8 cellular contexts compared by ENCODE assay signal in genomic region chr10:124389613-124390361, GRCh38. TPM values are rescaled to one million over a fixed set of nuclear protein-coding genes. Genes with fewer than 3 reads are reported as not detected.
A peak's percentile ranks its signal among the peaks of the same experiment; 100 is the strongest.
DNase-seq lines count a peak whose midpoint lies in the region; ATAC-seq and TF ChIP-seq lines count a peak whose summit lies in the region.

No MANE protein-coding gene starts in this region.

- H3K4me1 ChIP-seq in SK-N-SH (ENCODE audit: control insufficient read depth in 1 of 2, insufficient read depth in 2 of 2, low read depth in 1 of 2, low read length in 1 of 2): peaks cover 0 to 6% of the 10 kb centered on the region in 2 experiments; a peak in 1 of 4 replicates
- peaks cover 8% of the 10 kb centered on the region for H3K4me1 ChIP-seq in Panc1 (ENCODE audit: control insufficient read depth, insufficient read depth, low read length)
- peaks cover 8% of the 10 kb centered on the region for H3K4me1 ChIP-seq in smooth muscle cell (ENCODE audit: low read depth)

- ATAC-seq in SK-N-SH treated with all-trans-retinoic acid at 6 μM for 48 hours (no peak), Panc1 (no peak), GM19397 (IDR thresholded peaks at IDR 0.05; ENCODE audit: unreplicated experiment) (no peak), HG03159 (IDR thresholded peaks at IDR 0.05; ENCODE audit: unreplicated experiment) (no peak)

- H3K27ac ChIP-seq in SK-N-SH (ENCODE audit: low read depth in 2 of 2, low read length in 1 of 2) (no peak overlapping the region), Panc1 (ENCODE audit: low read length) (peak overlapping the region; percentile 60; the same call in 1 of the 2 replicates), smooth muscle cell (ENCODE audit: low read depth) (no peak overlapping the region)

- H3K36me3 ChIP-seq in SK-N-SH (replicated peaks in 1 of 2; ENCODE audit: control insufficient read depth in 1 of 2, insufficient read depth in 2 of 2, low read length in 1 of 2): no peaks in the 10 kb centered on the region
- no peaks in the 10 kb centered on the region for H3K36me3 ChIP-seq in Panc1 (ENCODE audit: control insufficient read depth, insufficient read depth, low read length)
- H3K36me3 ChIP-seq in smooth muscle cell (ENCODE audit: low read depth): no peaks in the 10 kb centered on the region

- TF ChIP-seq EP300 in SK-N-SH (IDR thresholded peaks at IDR 0.05; ENCODE audit: borderline replicate concordance in 1 of 2, low read depth in 1 of 2, low read length in 1 of 2): no peak

- H3K4me2 ChIP-seq in SK-N-SH (peak overlapping the region; percentile 76), smooth muscle cell (peak overlapping the region; percentile 91)

- H3K9ac ChIP-seq in SK-N-SH: peak overlapping the region; percentile 41; the same call in 1 of the 2 replicates
- no peak overlapping the region for H3K9ac ChIP-seq in smooth muscle cell (ENCODE audit: low read depth)

- no peaks in the 10 kb centered on the region for H3K27me3 ChIP-seq in SK-N-SH (ENCODE audit: insufficient read depth)
- H3K27me3 ChIP-seq in Panc1 (ENCODE audit: control insufficient read depth, insufficient read depth, low read length): no peaks in the 10 kb centered on the region
- no peaks in the 10 kb centered on the region for H3K27me3 ChIP-seq in smooth muscle cell (ENCODE audit: low read depth)

- BruUV-seq in Panc1 (replicated peaks; lab: Mats Ljungman, UMichigan): no TSS peak

- in situ Hi-C loops in Panc1 (cut with HindIII; ENCODE audit: low pct_unique_long_range_greater_than_20kb, low sequenced_read_pairs): no loop called here

- TF ChIP-seq CTCF in SK-N-SH (IDR thresholded peaks at IDR 0.05) (no peak), Panc1 (IDR thresholded peaks at IDR 0.05) (no peak; the same call in 1 of the 2 replicates), smooth muscle cell (IDR thresholded peaks at IDR 0.05; ENCODE audit: borderline replicate concordance, insufficient read depth, poor library complexity, severe bottlenecking) (no peak)

- intact Hi-C loops in Panc1 (cut with micrococcal nuclease; ENCODE audit: unreplicated experiment): loop anchor here (1.0 to 5.0 kb wide), 2 partner anchors 297 to 395 kb away; partner anchors contain the start of gene CHST15

- POLR2A ChIA-PET in SK-N-SH (lab: Yijun Ruan, JAX): no interaction called here
- POLR2A ChIA-PET in Panc1 (lab: Charles Lee): no interaction called here

- no peaks in the 10 kb centered on the region for H3K36me3 Mint-ChIP-seq in immature natural killer cell

- peak overlapping the region; percentile 95 for H2AFZ ChIP-seq in SK-N-SH (ENCODE audit: low read depth)
- peak overlapping the region; percentile 64 for H2AFZ ChIP-seq in smooth muscle cell (ENCODE audit: low read depth)

- DNase-seq in SK-N-SH (peak; percentile 32), Panc1 (ENCODE audit: low read depth, low spot score) (no peak), immature natural killer cell (no peak), smooth muscle cell (lab: John Stamatoyannopoulos, UW; ENCODE audit: unreplicated experiment) (no peak), retina (no peak)

- H3K4me3 ChIP-seq in SK-N-SH (ENCODE audit: low read depth in 2 of 2, low read length in 1 of 2): peak overlapping the region; percentile 32 to 65; a peak in 3 of 4 replicates
- H3K4me3 ChIP-seq in Panc1 (ENCODE audit: low read depth in 2 of 2, low read length in 2 of 2): peak overlapping the region; percentile 25 to 55
- peak overlapping the region; percentile 23 for H3K4me3 ChIP-seq in smooth muscle cell

- H3F3A ChIP-seq in SK-N-SH (replicated peaks; ENCODE audit: insufficient read depth) (no peaks in the 10 kb centered on the region), smooth muscle cell (ENCODE audit: low read depth) (no peaks in the 10 kb centered on the region)

- H3K9me2 ChIP-seq in SK-N-SH: no peaks in the 10 kb centered on the region

- H3K4me1 Mint-ChIP-seq in immature natural killer cell: peaks cover 0 to 4% of the 10 kb centered on the region in 2 donors

- H3K79me2 ChIP-seq in SK-N-SH (ENCODE audit: insufficient read depth) (no peaks in the 10 kb centered on the region), smooth muscle cell (ENCODE audit: low read depth) (no peaks in the 10 kb centered on the region)

- no peak for TF ChIP-seq RAD21 in SK-N-SH (IDR thresholded peaks at IDR 0.05; ENCODE audit: low read length)

- CTCF ChIA-PET in SK-N-SH (lab: Yijun Ruan, JAX): interaction anchor here (0.6 to 20.8 kb wide), 67 partner anchors 9 to 423 kb away, joined by 3 to 520 read pairs (median 6); partner anchors contain the start of genes FAM53B and OAT
- CTCF ChIA-PET in Panc1 (lab: Charles Lee): interaction anchor here (0.7 to 1.9 kb wide), 7 partner anchors 99 to 453 kb away, joined by 3 to 52 read pairs (median 4); no protein-coding TSS in a partner anchor

- H3K9me3 ChIP-seq in SK-N-SH (no peaks in the 10 kb centered on the region), Panc1 (ENCODE audit: control insufficient read depth, insufficient read depth, low read depth, low read length) (no peaks in the 10 kb centered on the region), smooth muscle cell (replicated peaks; ENCODE audit: low read depth) (no peaks in the 10 kb centered on the region)

- WGBS in SK-N-SH (ENCODE audit: low lambda C conversion rate): 66% methylated on average over 22 of the region's 26 CpGs
- WGBS in smooth muscle cell (ENCODE audit: low lambda C conversion rate): 88% methylated on average over 26 of the region's 26 CpGs

- H4K20me1 ChIP-seq in SK-N-SH (ENCODE audit: insufficient read depth): no peaks in the 10 kb centered on the region
- no peaks in the 10 kb centered on the region for H4K20me1 ChIP-seq in smooth muscle cell (ENCODE audit: low read depth)

- no peaks in the 10 kb centered on the region for H3K9me3 Mint-ChIP-seq in immature natural killer cell

- H3K27me3 Mint-ChIP-seq in immature natural killer cell (ENCODE audit: low read depth in 3 of 3): peaks cover 4 to 5% (median 4%) of the 10 kb centered on the region in 3 donors

- H3K4me3 Mint-ChIP-seq in immature natural killer cell: peak overlapping the region; percentile 51 to 65 (median 65)

- H3K27ac Mint-ChIP-seq in immature natural killer cell: peak overlapping the region in 2 of 6 donors; percentile 28 to 45

TF ChIP-seq in SK-N-SH, 30 proteins besides CTCF, POLR2A, EP300 and RAD21 (continues in another document):
- no peak for TF ChIP-seq RFX5 (IDR thresholded peaks at IDR 0.05; ENCODE audit: low read length)
- no peak for TF ChIP-seq MXI1 (IDR thresholded peaks at IDR 0.05; ENCODE audit: low read depth, low read length)
- TF ChIP-seq, protein P1, sequence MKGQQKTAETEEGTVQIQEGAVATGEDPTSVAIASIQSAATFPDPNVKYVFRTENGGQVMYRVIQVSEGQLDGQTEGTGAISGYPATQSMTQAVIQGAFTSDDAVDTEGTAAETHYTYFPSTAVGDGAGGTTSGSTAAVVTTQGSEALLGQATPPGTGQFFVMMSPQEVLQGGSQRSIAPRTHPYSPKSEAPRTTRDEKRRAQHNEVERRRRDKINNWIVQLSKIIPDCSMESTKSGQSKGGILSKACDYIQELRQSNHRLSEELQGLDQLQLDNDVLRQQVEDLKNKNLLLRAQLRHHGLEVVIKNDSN (IDR thresholded peaks at IDR 0.05; ENCODE audit: borderline replicate concordance, low read depth): no peak

TF ChIP-seq in SK-N-SH treated with all-trans-retinoic acid at 6 μM for 48 hours, 23 proteins besides CTCF, POLR2A, EP300 and RAD21 (continues in another document):
- TF ChIP-seq ZFP3 (CRISPR knock-in tag; IDR thresholded peaks at IDR 0.05): no peak
- TF ChIP-seq ZNF565 (CRISPR knock-in tag; conservative IDR thresholded peaks at IDR 0.05; ENCODE audit: low read depth): no peak
- no peak for TF ChIP-seq TCF4 (CRISPR knock-in tag; IDR thresholded peaks at IDR 0.05; ENCODE audit: borderline replicate concordance)
- no peak for TF ChIP-seq ZC3H10 (CRISPR knock-in tag; IDR thresholded peaks at IDR 0.05)
- TF ChIP-seq RARB (CRISPR knock-in tag; IDR thresholded peaks at IDR 0.05): no peak
- no peak for TF ChIP-seq TSHZ2 (CRISPR knock-in tag; IDR thresholded peaks at IDR 0.05)
- TF ChIP-seq ARNTL (CRISPR knock-in tag; IDR thresholded peaks at IDR 0.05; ENCODE audit: borderline replicate concordance, low read depth): no peak

RNA-seq across cellular contexts. Expression of gene OAT, which starts 28.9 kb away (rescaled TPM):
- polyA plus RNA-seq in SK-N-SH (2012; rRNA removed) (65.7 and 97.6 TPM in 2 replicates), immature natural killer cell (100 to 1,000 TPM in 1 of 3 donors, 10 to 100 TPM in 2; 69.0 to 146 (median 74.0) TPM), smooth muscle cell (125 and 160 TPM in 2 replicates)
- 94.1 and 99.2 TPM in 2 replicates for polyA plus RNA-seq in SK-N-SH (2012; cell fraction: cytosol; rRNA removed)
- 28.6 and 65.4 TPM in 2 replicates for polyA plus RNA-seq in SK-N-SH (2012; cell fraction: nucleus; rRNA removed)
- total RNA-seq in Panc1 (2021; ENCODE audit: unreplicated experiment) (166 TPM), smooth muscle cell (107 and 174 TPM in 2 replicates)
- polyA plus RNA-seq in Panc1 (2012; ENCODE audit: insufficient read length): 94.8 TPM
